9 cellular contexts compared by ENCODE assay signal in the genomic region with DNA sequence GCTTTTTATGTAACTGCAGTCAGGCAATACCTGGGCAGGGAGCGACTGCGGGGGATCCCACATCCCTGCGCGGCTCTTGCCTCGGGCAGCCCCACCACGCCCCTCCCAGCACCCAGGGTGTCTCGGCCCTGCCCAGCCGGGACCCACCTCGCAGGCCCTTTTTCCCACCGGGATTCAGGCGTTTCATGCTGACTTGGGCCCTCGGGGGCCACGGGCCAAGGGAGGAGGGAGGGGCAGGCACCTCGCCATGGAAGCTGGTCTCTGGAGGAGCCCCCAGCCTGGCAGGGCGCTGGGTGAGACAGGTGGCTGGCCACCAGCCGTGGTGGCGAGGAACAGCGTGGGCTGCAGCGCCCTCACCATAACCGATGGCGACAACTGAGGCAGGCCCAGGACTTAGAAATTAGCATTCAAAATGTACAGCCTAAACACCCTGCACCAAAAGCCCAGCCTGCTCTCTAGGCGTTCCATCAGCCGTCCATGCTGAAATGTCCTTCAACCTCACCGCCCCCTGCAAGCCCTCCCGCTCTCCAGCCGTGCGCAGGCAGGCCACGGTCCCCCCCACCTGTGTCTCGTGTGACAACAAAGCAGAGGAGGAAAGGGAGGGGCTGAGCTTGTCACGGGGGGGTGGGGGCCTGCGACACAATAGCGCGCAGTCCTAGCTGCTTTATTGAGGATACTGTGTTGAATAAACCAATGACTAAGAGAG. TPM values are rescaled to one million over a fixed set of nuclear protein-coding genes. Genes with fewer than 3 reads are reported as not detected.
"Had no signal": no experiment of that assay in that cellular context is flagged by ENCODE, and none has a peak within 500 bp of the region (broad histone marks: within the 10 kb centered on the region; RNA-seq: fewer than 3 reads in every experiment).

No MANE protein-coding gene starts in this region.

- H3K9me3 ChIP-seq: sigmoid colon had no signal

- ATAC-seq: left cardiac atrium; natural killer cell treated with Interleukin-12 subunit alpha and Interleukin-12 subunit beta and Interleukin-15 and Interleukin-18, amount 100 ng/mL, for 72 hours had no signal

- H3K4me3 ChIP-seq: sigmoid colon had no signal

- H3K36me3 ChIP-seq: sigmoid colon had no signal

- H3K27ac ChIP-seq: sigmoid colon had no signal

- DNase-seq: activated gamma-delta T cell; activated naive CD8-positive, alpha-beta T cell treated with anti-CD3 and anti-CD28 coated beads, Interleukin-2, amount 10 ng/mL, durations not matched to agents 7 days and 5 days; activated T-cell treated with anti-CD3 and anti-CD28 coated beads, Interleukin-2, amount 50 U/mL, for 24 hours; aorta; left cardiac atrium; sigmoid colon; stimulated activated CD4-positive, alpha-beta T cell treated with anti-CD3 and anti-CD28 coated beads, Interleukin-2, amount 100 ng/mL, for 48 hours; stimulated activated naive CD4-positive, alpha-beta T cell treated with Interleukin-2 at 50 U/mL for 16 hours had no signal

RNA-seq across cellular contexts. Expression of gene FOXC1, which starts 15.1 kb away (rescaled TPM):
- total RNA-seq: activated naive CD8-positive, alpha-beta T cell treated with anti-CD3 and anti-CD28 coated beads, Interleukin-2, amount 10 ng/mL, durations not matched to agents 7 days and 5 days had no signal
